ENCODE assay signal across 24 cellular contexts in genomic region chr5:96283589-96283988, GRCh38.
"Had no signal": no experiment of that assay in that cellular context is flagged by ENCODE, and none has a peak within 500 bp of the region (broad histone marks: within the 10 kb centered on the region; RNA-seq: fewer than 3 reads in every experiment).

No MANE protein-coding gene starts in this region.

- DNase-seq: activated CD4-positive, alpha-beta memory T cell treated with anti-CD3 and anti-CD28 coated beads, Interleukin-2, amount 10 ng/mL, durations not matched to agents 7 days and 5 days; activated CD4-positive, alpha-beta T cell treated with anti-CD3 and anti-CD28 coated beads for 36 hours; activated CD4-positive, alpha-beta T cell treated with anti-CD3 and anti-CD28 coated beads, Interleukin-2, amount 50 U/mL, for 1 hour; activated CD8-positive, alpha-beta memory T cell treated with anti-CD3 and anti-CD28 coated beads, Interleukin-2, amount 50 U/mL, for 48 hours; activated naive CD8-positive, alpha-beta T cell treated with anti-CD3 and anti-CD28 coated beads, Interleukin-2, amount 50 U/mL, for 24 hours; activated T-cell treated with anti-CD3 and anti-CD28 coated beads, Interleukin-2, amount 50 U/mL, for 1 hour; amniotic stem cell; body of pancreas; central memory CD4-positive, alpha-beta T cell; Karpas-422; MM.1S; NCI-H1105 treated with DMSO at 0.1 percent for 48 hours; NCI-H1436 treated with DMSO at 0.1 percent for 48 hours; NCI-H187; NCI-H2081; NCI-H510A treated with DMSO at 0.1 percent for 48 hours; PC-3; SHP77; T-helper 17 cell; T-helper 9 cell had no signal

- H3K9me3 Mint-ChIP-seq: activated naive CD8-positive, alpha-beta T cell treated with anti-CD3 and anti-CD28 coated beads, Interleukin-2, amount 50 U/mL, for 24 hours had no signal

- H3K27me3 Mint-ChIP-seq: activated CD4-positive, alpha-beta memory T cell treated with anti-CD3 and anti-CD28 coated beads, Interleukin-2, amount 10 ng/mL, durations not matched to agents 7 days and 5 days had no signal

- H3K4me3 Mint-ChIP-seq: activated CD4-positive, alpha-beta memory T cell treated with anti-CD3 and anti-CD28 coated beads, Interleukin-2, amount 10 ng/mL, durations not matched to agents 7 days and 5 days; activated CD4-positive, alpha-beta T cell treated with anti-CD3 and anti-CD28 coated beads for 36 hours; activated naive CD8-positive, alpha-beta T cell treated with anti-CD3 and anti-CD28 coated beads, Interleukin-2, amount 50 U/mL, for 24 hours; T-helper 17 cell had no signal

- H3K4me3 ChIP-seq: ascending aorta, body of pancreas, K562, SJSA1 had no signal

- H3K27ac Mint-ChIP-seq: activated CD4-positive, alpha-beta memory T cell treated with anti-CD3 and anti-CD28 coated beads, Interleukin-2, amount 10 ng/mL, durations not matched to agents 7 days and 5 days; activated CD4-positive, alpha-beta T cell treated with anti-CD3 and anti-CD28 coated beads for 36 hours; activated naive CD4-positive, alpha-beta T cell treated with anti-CD3 and anti-CD28 coated beads, Interleukin-2, amount 50 U/mL, for 72 hours; activated naive CD8-positive, alpha-beta T cell treated with anti-CD3 and anti-CD28 coated beads, Interleukin-2, amount 50 U/mL, for 24 hours; T-helper 17 cell had no signal
